ENCODE assay signal across 9 cellular contexts in the genomic region with DNA sequence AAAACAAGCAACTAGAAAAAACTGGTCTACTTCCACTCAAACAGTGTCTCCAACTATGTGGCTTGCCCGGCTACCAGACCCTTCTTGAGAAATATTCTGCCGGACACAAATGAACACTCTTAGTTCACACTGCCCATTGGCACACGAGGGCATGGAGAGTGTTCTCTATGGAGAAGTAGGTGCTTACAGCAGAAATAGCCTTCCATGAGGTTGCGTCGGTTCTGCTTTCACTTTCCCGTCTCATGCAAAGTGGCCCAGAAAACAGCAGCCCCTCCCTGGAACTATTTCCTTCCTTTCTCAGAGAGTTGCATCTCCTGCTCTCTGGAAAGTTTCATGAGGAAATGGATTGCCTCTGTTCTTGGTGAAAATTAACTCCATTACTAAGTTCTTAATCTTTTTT. TPM values are rescaled to one million over a fixed set of nuclear protein-coding genes. Genes with fewer than 3 reads are reported as not detected.
DNase-seq lines count a peak whose midpoint lies in the region; ATAC-seq, FAIRE-seq and TF ChIP-seq lines count a peak whose summit lies in the region.
"Had no signal": no experiment of that assay in that cellular context is flagged by ENCODE, and none has a peak within 500 bp of the region (broad histone marks: within the 10 kb centered on the region; RNA-seq: fewer than 3 reads in every experiment).

No MANE protein-coding gene starts in this region.

- dilution Hi-C loops in endothelial cell of umbilical vein (cut with MboI; ENCODE audit: extremely low pct_ligation_motif_present, low sequenced_read_pairs): no loop called here

- CTCF ChIA-PET in endothelial cell of umbilical vein (lab: Charles Lee): interaction anchor here (0.6 to 6.7 kb wide), 12 partner anchors 34 to 229 kb away, joined by 3 to 88 read pairs (median 3); partner anchors contain the start of gene HLA-DPB1
- CTCF ChIA-PET in naive thymus-derived CD4-positive, alpha-beta T cell (lab: Charles Lee): interaction anchor here (0.6 kb wide), 1 partner anchor 109 kb away, joined by 4 read pairs; no protein-coding TSS in a partner anchor

- no peaks in the 10 kb centered on the region for H3K36me3 Mint-ChIP-seq in T-helper 1 cell treated with Interleukin-12 subunit alpha and Interleukin-12 subunit beta and Interleukin-4 antibody, amounts not matched to agents 30 μg/mL and 1 μg/mL, for 36 hours (ENCODE audit: low read depth)
- no peaks in the 10 kb centered on the region for H3K36me3 Mint-ChIP-seq in naive thymus-derived CD4-positive, alpha-beta T cell

- H3K9me3 ChIP-seq in endothelial cell of umbilical vein (replicated peaks; ENCODE audit: control insufficient read depth, insufficient read depth, low read length): no peaks in the 10 kb centered on the region
- H3K9me3 ChIP-seq in naive thymus-derived CD4-positive, alpha-beta T cell (ENCODE audit: control insufficient read depth in 2 of 3, low read length in 3 of 3): no peaks in the 10 kb centered on the region
- H3K9me3 ChIP-seq in vagina: no peaks in the 10 kb centered on the region

- H3K4me3 Mint-ChIP-seq in T-helper 1 cell treated with Interleukin-12 subunit alpha and Interleukin-12 subunit beta and Interleukin-4 antibody, amounts not matched to agents 30 μg/mL and 1 μg/mL, for 36 hours: peak overlapping the region; percentile 47
- peak overlapping the region in 9 of 10 donors; percentile 56 to 87 (median 77) for H3K4me3 Mint-ChIP-seq in naive thymus-derived CD4-positive, alpha-beta T cell

- H3K4me1 Mint-ChIP-seq in T-helper 1 cell treated with Interleukin-12 subunit alpha and Interleukin-12 subunit beta and Interleukin-4 antibody, amounts not matched to agents 30 μg/mL and 1 μg/mL, for 36 hours (ENCODE audit: low read depth): peaks cover 30% of the 10 kb centered on the region
- peaks cover 8 to 44% (median 31%) of the 10 kb centered on the region in 7 donors for H3K4me1 Mint-ChIP-seq in naive thymus-derived CD4-positive, alpha-beta T cell

- H2AFZ ChIP-seq in endothelial cell of umbilical vein (ENCODE audit: low read depth, low read length): peak overlapping the region; percentile 84

- TF ChIP-seq CTCF in GM13977 (IDR thresholded peaks at IDR 0.05; ENCODE audit: extremely low read depth, insufficient read depth, missing control alignments) (no peak), endothelial cell of umbilical vein (IDR thresholded peaks at IDR 0.05; ENCODE audit: extremely low read depth in 1 of 2, insufficient read depth in 1 of 2, low read depth in 1 of 2, low read length in 2 of 2) (no peak), vagina (IDR thresholded peaks at IDR 0.05) (no peak)

- TF ChIP-seq POLR2A in endothelial cell of umbilical vein (IDR thresholded peaks at IDR 0.05; ENCODE audit: low read depth, low read length): no peak
- no peak for TF ChIP-seq POLR2A in vagina (IDR thresholded peaks at IDR 0.05)

- in situ Hi-C loops in GM13977 (cut with MboI; ENCODE audit: low pct_unique_long_range_greater_than_20kb, low sequenced_read_pairs, unreplicated experiment): no loop called here

- H3K9me1 ChIP-seq in endothelial cell of umbilical vein (replicated peaks; ENCODE audit: control insufficient read depth, extremely low read depth, insufficient read depth, low read length): no peaks in the 10 kb centered on the region

- FAIRE-seq in endothelial cell of umbilical vein (lab: Jason Lieb, UNC): peak; percentile 82

- peak overlapping the region; percentile 88 for H3K4me2 ChIP-seq in endothelial cell of umbilical vein (ENCODE audit: insufficient read depth, low read length)

- H3K79me2 ChIP-seq in endothelial cell of umbilical vein (ENCODE audit: control insufficient read depth, insufficient read depth, low read length): no peaks in the 10 kb centered on the region

- no TSS peak for BruUV-seq in endothelial cell of umbilical vein (replicated peaks; lab: Mats Ljungman, UMichigan)

- peak; percentile 74 for ATAC-seq in HG02938 (IDR thresholded peaks at IDR 0.05; ENCODE audit: unreplicated experiment)
- ATAC-seq in naive thymus-derived CD4-positive, alpha-beta T cell: peak; percentile 91

- peak overlapping the region; percentile 67 for H3K27ac Mint-ChIP-seq in T-helper 1 cell treated with Interleukin-12 subunit alpha and Interleukin-12 subunit beta and Interleukin-4 antibody, amounts not matched to agents 30 μg/mL and 1 μg/mL, for 36 hours
- peak overlapping the region in 7 of 9 donors; percentile 5 to 91 (median 82) for H3K27ac Mint-ChIP-seq in naive thymus-derived CD4-positive, alpha-beta T cell

- H3K9me3 Mint-ChIP-seq in T-helper 1 cell treated with Interleukin-12 subunit alpha and Interleukin-12 subunit beta and Interleukin-4 antibody, amounts not matched to agents 30 μg/mL and 1 μg/mL, for 36 hours: no peaks in the 10 kb centered on the region
- no peaks in the 10 kb centered on the region for H3K9me3 Mint-ChIP-seq in naive thymus-derived CD4-positive, alpha-beta T cell

- H3K27me3 Mint-ChIP-seq in T-helper 1 cell treated with Interleukin-12 subunit alpha and Interleukin-12 subunit beta and Interleukin-4 antibody, amounts not matched to agents 30 μg/mL and 1 μg/mL, for 36 hours (ENCODE audit: low read depth): peaks cover 6% of the 10 kb centered on the region
- H3K27me3 Mint-ChIP-seq in naive thymus-derived CD4-positive, alpha-beta T cell: peaks cover 0 to 5% (median 2%) of the 10 kb centered on the region in 5 donors

- H3K4me3 ChIP-seq in endothelial cell of umbilical vein (replicated peaks in 1 of 3; ENCODE audit: insufficient read depth in 1 of 3, low read depth in 1 of 3, low read length in 3 of 3) (peak overlapping the region in 2 of 3 experiments; percentile 6 to 34), vagina (peak overlapping the region; percentile 33 to 36)
- H3K4me3 ChIP-seq in naive thymus-derived CD4-positive, alpha-beta T cell (ENCODE audit: low read length): peak overlapping the region; percentile 21
- H3K4me3 ChIP-seq: SK-N-MC had no signal

- H3K27ac ChIP-seq in endothelial cell of umbilical vein (ENCODE audit: insufficient read depth, low read depth, low read length) (no peak overlapping the region), vagina (peak overlapping the region; percentile 86)
- H3K27ac ChIP-seq in naive thymus-derived CD4-positive, alpha-beta T cell (ENCODE audit: low read depth, low read length): no peak overlapping the region
- H3K27ac ChIP-seq: SK-N-MC had no signal

- H3K9ac ChIP-seq in endothelial cell of umbilical vein (replicated peaks; ENCODE audit: extremely low read depth, insufficient read depth, low read length): no peak overlapping the region

- DNase-seq in GM13977 (ENCODE audit: low spot score) (peak; percentile 63), endothelial cell of umbilical vein (ENCODE audit: low read depth, low spot score) (peak; percentile 67), vagina (ENCODE audit: extremely low spot score in 2 of 2) (no peak), NCI-H1105 treated with DMSO at 0.1 percent for 48 hours (lab: John Stamatoyannopoulos, UW) (no peak), amniotic stem cell (lab: John Stamatoyannopoulos, UW) (no peak)
- DNase-seq in naive thymus-derived CD4-positive, alpha-beta T cell: peak in 4 of 9 donors; percentile 23 to 42 (median 30)

- H3K36me3 ChIP-seq in endothelial cell of umbilical vein (ENCODE audit: control insufficient read depth in 2 of 2, extremely low read depth in 1 of 2, insufficient read depth in 2 of 2, low read length in 2 of 2): no peaks in the 10 kb centered on the region
- no peaks in the 10 kb centered on the region for H3K36me3 ChIP-seq in naive thymus-derived CD4-positive, alpha-beta T cell (ENCODE audit: control insufficient read depth in 2 of 3, insufficient read depth in 3 of 3, low read length in 3 of 3)
- H3K36me3 ChIP-seq in vagina: no peaks in the 10 kb centered on the region

- H3K4me1 ChIP-seq in endothelial cell of umbilical vein (ENCODE audit: control insufficient read depth, extremely low read depth, insufficient read depth, low read length) (peaks cover 8% of the 10 kb centered on the region), vagina (peaks cover 17% of the 10 kb centered on the region)
- H3K4me1 ChIP-seq in naive thymus-derived CD4-positive, alpha-beta T cell (ENCODE audit: control insufficient read depth in 2 of 2, insufficient read depth in 2 of 2, low read length in 2 of 2): peaks cover 12 to 21% of the 10 kb centered on the region in 2 donors

- intact Hi-C loops in endothelial cell of umbilical vein (cut with micrococcal nuclease) (no loop called here), vagina (cut with DNase I) (loop anchor here (5.0 kb wide), 1 partner anchor 228 kb away; no protein-coding TSS in a partner anchor)
- intact Hi-C loops in naive thymus-derived CD4-positive, alpha-beta T cell (cut with micrococcal nuclease): loop anchor here (2.0 to 5.0 kb wide), 3 partner anchors 53 to 128 kb away; partner anchors contain the start of gene HLA-DPA1 (in 2 of the 2)

- POLR2A ChIA-PET in endothelial cell of umbilical vein (lab: Charles Lee): interaction anchor here (1.5 kb wide), 1 partner anchor 62 kb away, joined by 3 read pairs; no protein-coding TSS in a partner anchor
- POLR2A ChIA-PET in naive thymus-derived CD4-positive, alpha-beta T cell (lab: Charles Lee): no interaction called here

- H3K27me3 ChIP-seq in endothelial cell of umbilical vein (ENCODE audit: control insufficient read depth in 2 of 2, insufficient read depth in 2 of 2, low read length in 2 of 2) (peaks cover 5 to 29% of the 10 kb centered on the region in 2 experiments), vagina (no peaks in the 10 kb centered on the region)
- H3K27me3 ChIP-seq in naive thymus-derived CD4-positive, alpha-beta T cell (ENCODE audit: control insufficient read depth in 2 of 2, insufficient read depth in 2 of 2, low read length in 2 of 2): no peaks in the 10 kb centered on the region

- no peaks in the 10 kb centered on the region for H4K20me1 ChIP-seq in endothelial cell of umbilical vein (replicated peaks; ENCODE audit: control insufficient read depth, extremely low read depth, insufficient read depth, low read length)

RNA-seq across cellular contexts. Expression of gene HLA-DOA, which starts 9.5 kb away (rescaled TPM):
- total RNA-seq in endothelial cell of umbilical vein (not detected in 2 replicates), vagina (30.2 TPM)
- polyA plus RNA-seq in endothelial cell of umbilical vein: not detected in 2 replicates
- polyA plus RNA-seq in endothelial cell of umbilical vein (2011; cell fraction: cytosol; rRNA removed): 0.01 TPM in 1 of 2 replicates, not detected in the other
- polyA plus RNA-seq in endothelial cell of umbilical vein (2011; cell fraction: nucleus; rRNA removed): not detected in 2 replicates
- polyA plus RNA-seq in endothelial cell of umbilical vein (2012): 0.04 TPM in 1 of 2 replicates, not detected in the other
- polyA minus RNA-seq in endothelial cell of umbilical vein: not detected in 2 replicates
- polyA minus RNA-seq in endothelial cell of umbilical vein (2011; cell fraction: cytosol; rRNA and poly(A)+ RNA removed): not detected
- polyA minus RNA-seq in endothelial cell of umbilical vein (2011; cell fraction: nucleus; rRNA and poly(A)+ RNA removed): not detected in 2 replicates
- total RNA-seq in naive thymus-derived CD4-positive, alpha-beta T cell: 10 to 100 TPM in 1 of 5 experiments, 1 to 10 TPM in 4; 3.0 to 10.5 (median 5.4) TPM
- polyA plus RNA-seq in naive thymus-derived CD4-positive, alpha-beta T cell: 1 to 10 TPM; 4.6 to 6.7 TPM

RNA-seq across cellular contexts. Expression of gene BRD2, which starts 50.5 kb away (rescaled TPM):
- total RNA-seq in endothelial cell of umbilical vein (187 and 197 TPM in 2 replicates), vagina (125 TPM)
- 114 and 131 TPM in 2 replicates for polyA plus RNA-seq in endothelial cell of umbilical vein
- 127 and 138 TPM in 2 replicates for polyA plus RNA-seq in endothelial cell of umbilical vein (2011; cell fraction: cytosol; rRNA removed)
- polyA plus RNA-seq in endothelial cell of umbilical vein (2011; cell fraction: nucleus; rRNA removed): 486 and 501 TPM in 2 replicates
- polyA plus RNA-seq in endothelial cell of umbilical vein (2012): 101 and 133 TPM in 2 replicates
- polyA minus RNA-seq in endothelial cell of umbilical vein: 110 and 118 TPM in 2 replicates
- polyA minus RNA-seq in endothelial cell of umbilical vein (2011; cell fraction: cytosol; rRNA and poly(A)+ RNA removed): 64.9 TPM
- 159 and 195 TPM in 2 replicates for polyA minus RNA-seq in endothelial cell of umbilical vein (2011; cell fraction: nucleus; rRNA and poly(A)+ RNA removed)
- 100 to 1,000 TPM; 275 to 391 (median 360) TPM for total RNA-seq in naive thymus-derived CD4-positive, alpha-beta T cell
- polyA plus RNA-seq in naive thymus-derived CD4-positive, alpha-beta T cell: 10 to 100 TPM; 33.4 to 82.6 TPM

RNA-seq across cellular contexts. Expression of gene HLA-DPA1, which starts 54.5 kb away (rescaled TPM):
- 11.4 TPM in 1 of 2 replicates, not detected in the other for total RNA-seq in endothelial cell of umbilical vein
- 18.9 and 23.2 TPM in 2 replicates for polyA plus RNA-seq in endothelial cell of umbilical vein
- polyA plus RNA-seq in endothelial cell of umbilical vein (2011; cell fraction: cytosol; rRNA removed): 11.8 and 15.9 TPM in 2 replicates
- 5.7 and 7.1 TPM in 2 replicates for polyA plus RNA-seq in endothelial cell of umbilical vein (2011; cell fraction: nucleus; rRNA removed)
- 4.5 and 5.6 TPM in 2 replicates for polyA plus RNA-seq in endothelial cell of umbilical vein (2012)
- 9.4 and 17.6 TPM in 2 replicates for polyA minus RNA-seq in endothelial cell of umbilical vein
- polyA minus RNA-seq in endothelial cell of umbilical vein (2011; cell fraction: cytosol; rRNA and poly(A)+ RNA removed): not detected
- polyA minus RNA-seq in endothelial cell of umbilical vein (2011; cell fraction: nucleus; rRNA and poly(A)+ RNA removed): 1.5 and 4.9 TPM in 2 replicates
- 100 to 1,000 TPM in 2 of 5 experiments, 10 to 100 TPM in 3; 20.2 to 295 (median 45.6) TPM for total RNA-seq in naive thymus-derived CD4-positive, alpha-beta T cell
- 10 to 100 TPM; 21.1 to 67.0 TPM for polyA plus RNA-seq in naive thymus-derived CD4-positive, alpha-beta T cell
- 82.3 TPM for total RNA-seq in vagina

RNA-seq across cellular contexts. Expression of gene HLA-DPB1, which starts 56.9 kb away (rescaled TPM):
- total RNA-seq in endothelial cell of umbilical vein (2.3 and 19.1 TPM in 2 replicates), vagina (94.8 TPM)
- 26.1 and 38.0 TPM in 2 replicates for polyA plus RNA-seq in endothelial cell of umbilical vein
- 42.6 and 45.6 TPM in 2 replicates for polyA plus RNA-seq in endothelial cell of umbilical vein (2011; cell fraction: cytosol; rRNA removed)
- polyA plus RNA-seq in endothelial cell of umbilical vein (2011; cell fraction: nucleus; rRNA removed): 16.7 and 18.2 TPM in 2 replicates
- 9.2 and 9.8 TPM in 2 replicates for polyA plus RNA-seq in endothelial cell of umbilical vein (2012)
- 18.1 and 19.0 TPM in 2 replicates for polyA minus RNA-seq in endothelial cell of umbilical vein
- not detected for polyA minus RNA-seq in endothelial cell of umbilical vein (2011; cell fraction: cytosol; rRNA and poly(A)+ RNA removed)
- polyA minus RNA-seq in endothelial cell of umbilical vein (2011; cell fraction: nucleus; rRNA and poly(A)+ RNA removed): 4.7 and 6.9 TPM in 2 replicates
- 100 to 1,000 TPM in 1 of 5 experiments, 10 to 100 TPM in 4; 13.7 to 308 (median 43.3) TPM for total RNA-seq in naive thymus-derived CD4-positive, alpha-beta T cell
- polyA plus RNA-seq in naive thymus-derived CD4-positive, alpha-beta T cell: 10 to 100 TPM; 24.9 to 87.6 TPM

Comparison
In these comparisons a context has a peak if more than half of its experiments do, and no peak if none do; other contexts are left out.
1. DNase-seq: peak in GM13977 (single experiment) and endothelial cell of umbilical vein (single experiment); none in vagina (0 of 2), NCI-H1105 treated with DMSO at 0.1 percent for 48 hours (single experiment) and amniotic stem cell (single experiment).
2. Peak in every context shown above with its lines, with median percentiles within 50 percentile points of each other: H3K4me3 ChIP-seq.